10 cellular contexts compared by ENCODE assay signal in the genomic region with DNA sequence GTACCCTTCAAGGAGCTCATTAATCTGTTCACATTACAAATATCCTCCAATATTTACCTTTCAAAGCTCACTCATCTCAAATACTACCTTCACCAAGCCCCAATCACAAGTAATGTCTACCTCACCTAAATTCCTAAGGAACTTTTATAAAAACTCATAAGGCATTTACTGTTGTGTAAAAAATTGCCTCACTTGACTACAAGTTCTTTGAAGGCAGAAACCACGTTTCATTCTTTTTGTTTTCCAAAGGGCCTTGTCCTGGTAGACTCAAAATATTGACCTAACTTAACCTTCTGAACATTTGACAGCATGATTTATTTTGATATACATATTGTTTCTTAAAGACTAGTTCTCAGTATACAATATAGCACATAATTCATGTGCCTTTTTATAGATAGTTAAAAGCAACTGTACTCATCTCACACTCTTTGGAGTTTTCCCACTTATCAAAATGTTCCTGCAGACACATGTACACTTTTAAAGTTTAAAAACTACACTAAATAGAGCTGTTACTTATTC. TPM values are rescaled to one million over a fixed set of nuclear protein-coding genes. Genes with fewer than 3 reads are reported as not detected.
A peak's percentile ranks its signal among the peaks of the same experiment; 100 is the strongest.
DNase-seq lines count a peak whose midpoint lies in the region; ATAC-seq and TF ChIP-seq lines count a peak whose summit lies in the region.
"Had no signal": no experiment of that assay in that cellular context is flagged by ENCODE, and none has a peak within 500 bp of the region (broad histone marks: within the 10 kb centered on the region; RNA-seq: fewer than 3 reads in every experiment).

No MANE protein-coding gene starts in this region.

- ATAC-seq in heart left ventricle, result no peak
- ATAC-seq in memory B cell (ENCODE audit: low read depth), result no peak
- ATAC-seq in HG03108 (IDR thresholded peaks at IDR 0.05; ENCODE audit: unreplicated experiment), result no peak

- no peak overlapping the region for H3K4ac ChIP-seq in mesendoderm (ENCODE audit: low read depth, low read length)

- H4K5ac ChIP-seq in mesendoderm (ENCODE audit: low read length), result no peak overlapping the region

- peaks cover 6% of the 10 kb centered on the region for H3K79me1 ChIP-seq in mesendoderm (ENCODE audit: low read length)

- H2BK120ac ChIP-seq in mesendoderm (ENCODE audit: low read depth, low read length), result no peak overlapping the region

- H3K4me2 ChIP-seq in mesendoderm (ENCODE audit: low read length), result no peak overlapping the region

- TF ChIP-seq CTCF in left ventricle myocardium inferior (IDR thresholded peaks at IDR 0.05; ENCODE audit: borderline replicate concordance) (no peak), heart left ventricle (IDR thresholded peaks at IDR 0.05) (no peak)

- no peaks in the 10 kb centered on the region for H3K27me3 Mint-ChIP-seq in activated naive CD8-positive, alpha-beta T cell
- H3K27me3 Mint-ChIP-seq in memory B cell, result no peaks in the 10 kb centered on the region

- H3K4me1 Mint-ChIP-seq in activated naive CD8-positive, alpha-beta T cell (ENCODE audit: low read depth), result peaks cover 54% of the 10 kb centered on the region
- H3K4me1 Mint-ChIP-seq in memory B cell, result peaks cover 26% of the 10 kb centered on the region

- DNase-seq in left ventricle myocardium inferior (no peak), heart left ventricle (no peak), memory B cell (ENCODE audit: low spot score in 2 of 2) (no peak), NOMO-1 treated with dmso at 0.1 percent for 144 hours (lab: John Stamatoyannopoulos, UW; ENCODE audit: unreplicated experiment) (no peak), dermis blood vessel endothelial cell (no peak), mesendoderm (no peak)
- DNase-seq: NCI-H2171, spleen had no signal

- no peak overlapping the region for H3K23ac ChIP-seq in mesendoderm (ENCODE audit: low read length)

- no peak overlapping the region for H2AK5ac ChIP-seq in mesendoderm (ENCODE audit: low read length)

- H3K79me2 ChIP-seq in mesendoderm (ENCODE audit: control insufficient read depth, insufficient read depth, low read length), result peaks cover 36% of the 10 kb centered on the region

- WGBS in heart left ventricle, 4 donors, result 44 to 60% (median 55%) methylated on average over 1 of the region's 1 CpG
- WGBS in mesendoderm (ENCODE audit: extremely low coverage, insufficient coverage, low lambda C conversion rate), result no CpG with 5 or more reads among the region's 1 CpG

- H4K8ac ChIP-seq in mesendoderm (ENCODE audit: low read depth, low read length), result no peak overlapping the region

- H3K27me3 ChIP-seq in left ventricle myocardium inferior (ENCODE audit: low read depth) (no peaks in the 10 kb centered on the region), heart left ventricle (no peaks in the 10 kb centered on the region), mesendoderm (ENCODE audit: insufficient read depth, low read length, poor library complexity) (no peaks in the 10 kb centered on the region)
- H3K27me3 ChIP-seq: spleen had no signal

- H3K9ac ChIP-seq in mesendoderm (ENCODE audit: low read length), result no peak overlapping the region

- no peak for TF ChIP-seq POLR2A in heart left ventricle (IDR thresholded peaks at IDR 0.05)

- H3K9me3 Mint-ChIP-seq in activated naive CD8-positive, alpha-beta T cell (ENCODE audit: low read depth), result no peaks in the 10 kb centered on the region
- no peaks in the 10 kb centered on the region for H3K9me3 Mint-ChIP-seq in memory B cell

- no peak overlapping the region for H2BK5ac ChIP-seq in mesendoderm (ENCODE audit: low read length)

- peak overlapping the region; percentile 96 for H3K4me3 ChIP-seq in left ventricle myocardium inferior
- H3K4me3 ChIP-seq in heart left ventricle, result peak overlapping the region in 2 of 12 donors; percentile 93 to 95
- no peak overlapping the region for H3K4me3 ChIP-seq in mesendoderm (ENCODE audit: low read length)

- H2BK15ac ChIP-seq in mesendoderm (replicated peaks; ENCODE audit: low read depth), result no peak overlapping the region

- no peaks in the 10 kb centered on the region for H3K36me3 ChIP-seq in left ventricle myocardium inferior
- no peaks in the 10 kb centered on the region for H3K36me3 ChIP-seq in heart left ventricle
- H3K36me3 ChIP-seq in mesendoderm (ENCODE audit: control insufficient read depth, insufficient read depth, low read length), result no peaks in the 10 kb centered on the region
- H3K36me3 ChIP-seq: spleen had no signal

- H3K4me1 ChIP-seq in left ventricle myocardium inferior (peaks cover 57% of the 10 kb centered on the region), heart left ventricle (peaks cover 3 to 47% (median 28%) of the 10 kb centered on the region in 12 donors), mesendoderm (ENCODE audit: control insufficient read depth, low read depth, low read length) (peaks cover 5% of the 10 kb centered on the region)

- H3K56ac ChIP-seq in mesendoderm (ENCODE audit: low read length), result no peak overlapping the region

- no peaks in the 10 kb centered on the region for H3K36me3 Mint-ChIP-seq in activated naive CD8-positive, alpha-beta T cell
- no peaks in the 10 kb centered on the region for H3K36me3 Mint-ChIP-seq in memory B cell

- H3K9me3 ChIP-seq in left ventricle myocardium inferior (replicated peaks), result no peaks in the 10 kb centered on the region
- H3K9me3 ChIP-seq in heart left ventricle, result no peaks in the 10 kb centered on the region
- H3K9me3 ChIP-seq: spleen had no signal

- intact Hi-C loops in left ventricle myocardium inferior (cut with micrococcal nuclease), result no loop called here
- intact Hi-C loops in heart left ventricle (cut with DNase I), result no loop called here

- H3K27ac Mint-ChIP-seq in activated naive CD8-positive, alpha-beta T cell, result peak overlapping the region; percentile 31
- peak overlapping the region; percentile 35 for H3K27ac Mint-ChIP-seq in memory B cell

- peak overlapping the region; percentile 93 for H3K4me3 Mint-ChIP-seq in activated naive CD8-positive, alpha-beta T cell
- H3K4me3 Mint-ChIP-seq in memory B cell, result no peak overlapping the region

- H3K18ac ChIP-seq in mesendoderm (ENCODE audit: low read length), result no peak overlapping the region

- H3K27ac ChIP-seq in left ventricle myocardium inferior (replicated peaks) (peak overlapping the region; percentile 94), heart left ventricle (peak overlapping the region in 6 of 12 donors; percentile 4 to 25 (median 6)), mesendoderm (ENCODE audit: low read depth, low read length) (no peak overlapping the region)

RNA-seq across cellular contexts. Expression of gene USP33, which starts 2.5 kb away (rescaled TPM):
- total RNA-seq in left ventricle myocardium inferior (24.2 TPM), heart left ventricle (10 to 100 TPM; 24.2 to 40.5 (median 29.0) TPM), dermis blood vessel endothelial cell (112 and 125 TPM in 2 replicates)
- polyA plus RNA-seq in heart left ventricle, result 10 to 100 TPM; 17.1 to 24.5 TPM
- 44.2 TPM for polyA plus RNA-seq in mesendoderm (2013, experiment 1 of 2)
- 42.9 TPM for polyA plus RNA-seq in mesendoderm (2013, experiment 2 of 2)

RNA-seq across cellular contexts. Expression of gene MIGA1, which starts 22.3 kb away (rescaled TPM):
- total RNA-seq in left ventricle myocardium inferior (11.2 TPM), heart left ventricle (10 to 100 TPM in 5 of 9 donors, 1 to 10 TPM in 4; 8.1 to 14.1 (median 10.3) TPM), dermis blood vessel endothelial cell (16.1 and 19.9 TPM in 2 replicates)
- 1 to 10 TPM; 2.6 to 6.0 TPM for polyA plus RNA-seq in heart left ventricle
- 3.0 TPM for polyA plus RNA-seq in mesendoderm (2013, experiment 1 of 2)
- polyA plus RNA-seq in mesendoderm (2013, experiment 2 of 2), result 3.1 TPM
